22 cellular contexts compared by ENCODE assay signal in genomic region chr21:42755766-42756579, GRCh38.
DNase-seq lines count a peak whose midpoint lies in the region; ATAC-seq, FAIRE-seq and TF ChIP-seq lines count a peak whose summit lies in the region.
"Had no signal": no experiment of that assay in that cellular context is flagged by ENCODE, and none has a peak within 500 bp of the region (broad histone marks: within the 10 kb centered on the region; RNA-seq: fewer than 3 reads in every experiment).

No MANE protein-coding gene starts in this region.

- TF ChIP-seq CTCF in H9 (conservative IDR thresholded peaks at IDR 0.05) (no peak), K562 (IDR thresholded peaks at IDR 0.05 in 2 of 3, conservative IDR thresholded peaks at IDR 0.05 in 1 of 3; ENCODE audit: insufficient read depth in 2 of 3, low read depth in 1 of 3, low read length in 3 of 3) (0 out of 6 replicates have a peak, but pooled peaks of 1 of the 3 experiments have one; percentile 14), neural progenitor cell (IDR thresholded peaks at IDR 0.05) (no peak)

- BruUV-seq in K562 (replicated peaks; lab: Mats Ljungman, UMichigan), result no TSS peak

- H4K20me1 ChIP-seq in BLaER1, result no peaks in the 10 kb centered on the region
- H4K20me1 ChIP-seq in H9 (ENCODE audit: control insufficient read depth, insufficient read depth, insufficient read length), result no peaks in the 10 kb centered on the region
- peaks cover 14% of the 10 kb centered on the region; the same call in 1 of the 2 replicates for H4K20me1 ChIP-seq in K562 (replicated peaks; ENCODE audit: control insufficient read depth, insufficient read depth, low read length)
- no peaks in the 10 kb centered on the region for H4K20me1 ChIP-seq in neural progenitor cell (ENCODE audit: low read depth)

- H3K27me3 ChIP-seq in BLaER1, result peaks cover 3% of the 10 kb centered on the region; the same call in 1 of the 2 replicates
- no peaks in the 10 kb centered on the region for H3K27me3 ChIP-seq in H9 (ENCODE audit: insufficient read depth, low read length)
- peaks cover 65 to 94% of the 10 kb centered on the region in 2 experiments for H3K27me3 ChIP-seq in K562 (ENCODE audit: control insufficient read depth in 2 of 2, insufficient read depth in 2 of 2, low read length in 2 of 2)
- no peaks in the 10 kb centered on the region for H3K27me3 ChIP-seq in neural progenitor cell

- H2AK5ac ChIP-seq in H9 (ENCODE audit: insufficient read length, low read length), result no peak overlapping the region

- in situ Hi-C loops in K562 (cut with MboI), result no loop called here

- no peak for FAIRE-seq in K562 (lab: Jason Lieb, UNC)
- FAIRE-seq: D721Med, G401.6, GM12892, H1, HepG2, HTR-8/SVneo had no signal

- H3K36me3 Mint-ChIP-seq in H9 (ENCODE audit: insufficient read depth in 1 of 3, low read depth in 3 of 3) (peaks cover 10 to 34% (median 23%) of the 10 kb centered on the region in 3 experiments; a peak in 6 of 7 replicates), neural progenitor cell (peaks cover 4% of the 10 kb centered on the region)

- CTCF ChIA-PET in K562 (lab: Yijun Ruan, JAX; ENCODE audit: low intra/inter-chr PET ratio), result no interaction called here

- H3K27ac Mint-ChIP-seq in H9 (peak overlapping the region in 2 of 3 experiments; percentile 33 to 86; a peak in 2 of 7 replicates), neural progenitor cell (peak overlapping the region; percentile 87)

- H3K23ac ChIP-seq in H9 (ENCODE audit: insufficient read length, low read depth, low read length), result no peak overlapping the region

- H3K4me3 ChIP-seq in BLaER1 (no peak overlapping the region), K562 (no peak overlapping the region), neural progenitor cell (no peak overlapping the region)

- H4K8ac ChIP-seq in H9 (replicated peaks; ENCODE audit: insufficient read length, low read depth, low read length), result no peak overlapping the region

- no peaks in the 10 kb centered on the region for H3K9me3 ChIP-seq in BLaER1
- H3K9me3 ChIP-seq in H9 (ENCODE audit: control insufficient read depth, low read depth, low read length), result no peaks in the 10 kb centered on the region
- H3K9me3 ChIP-seq in K562 (replicated peaks; ENCODE audit: control insufficient read depth, insufficient read depth, low read depth, low read length), result no peaks in the 10 kb centered on the region
- H3K9me3 ChIP-seq in neural progenitor cell (ENCODE audit: low read depth), result no peaks in the 10 kb centered on the region

- H3K27ac ChIP-seq in BLaER1 (no peak overlapping the region), H9 (ENCODE audit: insufficient read length, low read depth, low read length) (no peak overlapping the region), K562 (ENCODE audit: extremely low read depth, low read depth, low read length) (no peak overlapping the region), neural progenitor cell (no peak overlapping the region)
- H3K27ac ChIP-seq: C4-2B had no signal

- intact Hi-C loops in K562 (cut with micrococcal nuclease), result no loop called here

- H3K27me3 Mint-ChIP-seq in H9 (ENCODE audit: low read depth), result no peaks in the 10 kb centered on the region
- H3K27me3 Mint-ChIP-seq in neural progenitor cell (ENCODE audit: insufficient read depth, low read depth), result no peaks in the 10 kb centered on the region
- H3K27me3 Mint-ChIP-seq: CD4-positive, alpha-beta memory T cell had no signal

- no peak for TF ChIP-seq EP300 in K562 (IDR thresholded peaks at IDR 0.05; ENCODE audit: low read length)

- no peak overlapping the region for H3K18ac ChIP-seq in H9 (ENCODE audit: insufficient read length, low read depth, low read length)

- H3K4me2 ChIP-seq in BLaER1 (peak overlapping the region; percentile 88), H9 (ENCODE audit: insufficient read depth, insufficient read length, low read length) (no peak overlapping the region), K562 (ENCODE audit: insufficient read depth, low read length) (no peak overlapping the region), neural progenitor cell (no peak overlapping the region)

- no peak overlapping the region for H2BK15ac ChIP-seq in H9 (ENCODE audit: low read depth, low read length)

- H3K4me1 ChIP-seq in BLaER1 (peaks cover 58% of the 10 kb centered on the region), H9 (ENCODE audit: insufficient read depth, low read length) (no peaks in the 10 kb centered on the region), K562 (replicated peaks in 1 of 2; ENCODE audit: control insufficient read depth in 2 of 2, insufficient read depth in 2 of 2, low read length in 2 of 2) (peaks cover 0 to 28% of the 10 kb centered on the region in 2 experiments; a peak in 3 of 5 replicates), neural progenitor cell (peaks cover under 1% of the 10 kb centered on the region)

- POLR2A ChIA-PET in K562 (lab: Yijun Ruan, JAX), result interaction anchor here (0.6 to 2.6 kb wide), 5 partner anchors 8 to 28 kb away, joined by 3 to 9 read pairs (median 3); no protein-coding TSS in a partner anchor

- H3K79me2 ChIP-seq in H9 (ENCODE audit: insufficient read depth, low read length) (no peaks in the 10 kb centered on the region), K562 (ENCODE audit: control insufficient read depth, insufficient read depth, low read length) (no peaks in the 10 kb centered on the region), neural progenitor cell (ENCODE audit: low read depth) (no peaks in the 10 kb centered on the region)

- H3K9ac ChIP-seq in BLaER1, result no peak overlapping the region
- no peak overlapping the region for H3K9ac ChIP-seq in H9 (ENCODE audit: extremely low read depth, insufficient read length, low read length)
- H3K9ac ChIP-seq in K562 (ENCODE audit: insufficient read depth in 1 of 2, low read depth in 2 of 2, low read length in 2 of 2), result no peak overlapping the region
- H3K9ac ChIP-seq in neural progenitor cell, result no peak overlapping the region

- no peak overlapping the region for H2BK5ac ChIP-seq in H9 (ENCODE audit: insufficient read length, low read length)

- H2AFZ ChIP-seq in H9 (ENCODE audit: low read length) (no peak overlapping the region), K562 (ENCODE audit: low read depth, low read length) (no peak overlapping the region), neural progenitor cell (replicated peaks) (no peak overlapping the region)

- H2BK20ac ChIP-seq in H9 (ENCODE audit: low read depth, low read length, poor library complexity, severe bottlenecking), result no peak overlapping the region

- H3K4me1 Mint-ChIP-seq in H9 (peaks cover 0 to 5% of the 10 kb centered on the region in 2 experiments; a peak in 1 of 4 replicates), neural progenitor cell (peaks cover 15% of the 10 kb centered on the region)

- no peak overlapping the region for H3T11ph ChIP-seq in H9 (ENCODE audit: low read length)

- H4K5ac ChIP-seq in H9 (ENCODE audit: insufficient read length, low read depth, low read length), result no peak overlapping the region

- no peaks in the 10 kb centered on the region for H3F3A ChIP-seq in neural progenitor cell (ENCODE audit: low read depth)

- H3K79me1 ChIP-seq in H9 (ENCODE audit: insufficient read depth, low read depth, low read length, poor library complexity, severe bottlenecking), result no peaks in the 10 kb centered on the region

- H2BK12ac ChIP-seq in H9 (ENCODE audit: insufficient read length, low read depth, low read length), result no peak overlapping the region

- TF ChIP-seq RAD21 in K562 (CRISPR knock-in tag; conservative IDR thresholded peaks at IDR 0.05 in 1 of 2, IDR thresholded peaks at IDR 0.05 in 1 of 2), result no peak

- WGBS in H9 (ENCODE audit: extremely low coverage, insufficient read length, low lambda C conversion rate), result no CpG with 5 or more reads among the region's 20 CpGs
- 1% methylated on average over 20 of the region's 20 CpGs for WGBS in K562 (ENCODE audit: insufficient coverage, low coverage, missing lambda C conversion rate)

- no peak overlapping the region for H4K91ac ChIP-seq in H9 (ENCODE audit: insufficient read length, low read depth, low read length)

- H3K4me3 Mint-ChIP-seq in H9, result no peak overlapping the region
- H3K4me3 Mint-ChIP-seq in neural progenitor cell, result no peak overlapping the region
- H3K4me3 Mint-ChIP-seq: CD4-positive, alpha-beta memory T cell had no signal

- peak; percentile 51 for ATAC-seq in K562
- ATAC-seq: HCT116, HepG2 had no signal

- H2BK120ac ChIP-seq in H9 (ENCODE audit: low read depth, low read length, poor library complexity, severe bottlenecking), result no peak overlapping the region

- DNase-seq in H9 (no peak), K562 (ENCODE audit: extremely low read depth in 1 of 4, low spot score in 3 of 4) (peak in 2 of 4 experiments; percentile 35 to 37), neural progenitor cell (ENCODE audit: low spot score) (no peak), pons (ENCODE audit: low spot score) (no peak), dermis blood vessel endothelial cell (no peak), MV-4-11 (lab: John Stamatoyannopoulos, UW) (no peak), cerebellum (ENCODE audit: low spot score) (no peak)
- DNase-seq: ACHN; CD4-positive, alpha-beta memory T cell; COR-L47; DMS153; DMS79 treated with DMSO at 0.1 percent for 48 hours; EL had no signal

- no peaks in the 10 kb centered on the region for H3K9me3 Mint-ChIP-seq in H9
- H3K9me3 Mint-ChIP-seq in neural progenitor cell, result no peaks in the 10 kb centered on the region

- H3K36me3 ChIP-seq in BLaER1 (no peaks in the 10 kb centered on the region), K562 (ENCODE audit: control insufficient read depth, insufficient read depth, low read length) (no peaks in the 10 kb centered on the region), neural progenitor cell (no peaks in the 10 kb centered on the region)

- TF ChIP-seq POLR2A in K562 (conservative IDR thresholded peaks at IDR 0.05), result no peak

- no peak overlapping the region for H3K4ac ChIP-seq in H9 (ENCODE audit: low read depth, low read length)

- H3K56ac ChIP-seq in H9 (ENCODE audit: insufficient read length, low read depth, low read length), result no peak overlapping the region

- H3K9me1 ChIP-seq in K562 (ENCODE audit: control insufficient read depth, insufficient read depth, low read length), result no peaks in the 10 kb centered on the region

- no peak overlapping the region for H3K14ac ChIP-seq in H9 (ENCODE audit: insufficient read depth, low read length)

- no peaks in the 10 kb centered on the region for H3K23me2 ChIP-seq in H9 (ENCODE audit: insufficient read length, low read depth, low read length, poor library complexity, severe bottlenecking)
